Comparison of ENCODE assay signal across 14 cellular contexts in genomic region chr3:39404943-39405686, GRCh38. TPM values are rescaled to one million over a fixed set of nuclear protein-coding genes. Genes with fewer than 3 reads are reported as not detected.
DNase-seq lines count a peak whose midpoint lies in the region; ATAC-seq and TF ChIP-seq lines count a peak whose summit lies in the region.
"Had no signal": no experiment of that assay in that cellular context is flagged by ENCODE, and none has a peak within 500 bp of the region (broad histone marks: within the 10 kb centered on the region; RNA-seq: fewer than 3 reads in every experiment).

No MANE protein-coding gene starts in this region.

- no peak overlapping the region for H4K91ac ChIP-seq in neuronal stem cell (ENCODE audit: low read depth, low read length, poor library complexity)

- H3K4me3 ChIP-seq in LNCaP clone FGC (ENCODE audit: low read depth, low read length) (peak overlapping the region; percentile 94; the same call in 1 of the 2 replicates), neuronal stem cell (ENCODE audit: low read length in 2 of 2) (no peak overlapping the region), testis (no peak overlapping the region)

- H3K9me3 Mint-ChIP-seq in activated T-cell treated with anti-CD3 and anti-CD28 coated beads, Interleukin-2, amount 50 U/mL, for 24 hours, result no peaks in the 10 kb centered on the region
- H3K9me3 Mint-ChIP-seq in activated T-cell treated with anti-CD3 and anti-CD28 coated beads, Interleukin-2, amount 50 U/mL, for 72 hours, result no peaks in the 10 kb centered on the region

- H2AK5ac ChIP-seq in neuronal stem cell (ENCODE audit: low read depth, low read length), result no peak overlapping the region

- H3K27me3 ChIP-seq in neuronal stem cell (ENCODE audit: control insufficient read depth in 3 of 3, insufficient read depth in 3 of 3, low read depth in 1 of 3, low read length in 3 of 3) (no peaks in the 10 kb centered on the region), testis (no peaks in the 10 kb centered on the region)
- H3K27me3 ChIP-seq: gastroesophageal sphincter, suprapubic skin had no signal

- H3K27ac Mint-ChIP-seq in activated T-cell treated with anti-CD3 and anti-CD28 coated beads, Interleukin-2, amount 50 U/mL, for 24 hours, result peak overlapping the region; percentile 98
- no peak overlapping the region for H3K27ac Mint-ChIP-seq in activated T-cell treated with anti-CD3 and anti-CD28 coated beads, Interleukin-2, amount 50 U/mL, for 72 hours

- H3K9me3 ChIP-seq in neuronal stem cell (replicated peaks in 1 of 2; ENCODE audit: control insufficient read depth in 2 of 2, insufficient read depth in 1 of 2, low read depth in 1 of 2, low read length in 2 of 2) (no peaks in the 10 kb centered on the region), testis (no peaks in the 10 kb centered on the region)
- H3K9me3 ChIP-seq: gastroesophageal sphincter, prostate gland, suprapubic skin had no signal

- no peak overlapping the region for H2BK5ac ChIP-seq in neuronal stem cell (ENCODE audit: low read length)

- no peak for ATAC-seq in activated T-cell treated with anti-CD3 and anti-CD28 coated beads, Interleukin-2, amount 50 U/mL, for 72 hours (replicated peaks in 1 of 2)
- ATAC-seq in GM18868 (IDR thresholded peaks at IDR 0.05; ENCODE audit: unreplicated experiment) (no peak), HG03045 (IDR thresholded peaks at IDR 0.05; ENCODE audit: unreplicated experiment) (no peak)
- ATAC-seq: gastroesophageal sphincter, Right ventricle myocardium inferior had no signal

- intact Hi-C loops in testis (cut with DNase I; ENCODE audit: low total_unique reads), result no loop called here

- no peak for TF ChIP-seq POLR2A in testis (IDR thresholded peaks at IDR 0.05)

- no CpG with 5 or more reads among the region's 15 CpGs for WGBS in neuronal stem cell (ENCODE audit: extremely low coverage in 2 of 2, insufficient read length in 2 of 2, insufficient replicate concordance in 1 of 2), 2 donors
- 62% methylated on average over 14 to 15 of the region's 15 CpGs for WGBS in testis, 2 donors

- H2BK12ac ChIP-seq in neuronal stem cell (ENCODE audit: low read length), result no peak overlapping the region

- peak overlapping the region; percentile 87 for H3K4me3 Mint-ChIP-seq in activated T-cell treated with anti-CD3 and anti-CD28 coated beads, Interleukin-2, amount 50 U/mL, for 24 hours
- no peak overlapping the region for H3K4me3 Mint-ChIP-seq in activated T-cell treated with anti-CD3 and anti-CD28 coated beads, Interleukin-2, amount 50 U/mL, for 72 hours

- DNase-seq in activated T-cell treated with anti-CD3 and anti-CD28 coated beads, Interleukin-2, amount 50 U/mL, for 24 hours, result no peak
- DNase-seq in activated T-cell treated with anti-CD3 and anti-CD28 coated beads, Interleukin-2, amount 50 U/mL, for 72 hours, result no peak
- no peak for DNase-seq in LNCaP clone FGC (ENCODE audit: low read depth)
- DNase-seq in astrocyte of the hippocampus (ENCODE audit: low read depth, low spot score), result peak; percentile 57
- no peak for DNase-seq in neuronal stem cell (ENCODE audit: low spot score)
- no peak for DNase-seq in testis
- DNase-seq: KBM-7, NCI-H446 treated with DMSO at 0.1 percent for 48 hours had no signal

- peaks cover 37% of the 10 kb centered on the region for H3K4me1 Mint-ChIP-seq in activated T-cell treated with anti-CD3 and anti-CD28 coated beads, Interleukin-2, amount 50 U/mL, for 24 hours (ENCODE audit: low read depth)
- peaks cover 45% of the 10 kb centered on the region for H3K4me1 Mint-ChIP-seq in activated T-cell treated with anti-CD3 and anti-CD28 coated beads, Interleukin-2, amount 50 U/mL, for 72 hours (ENCODE audit: low read depth)

- no peak overlapping the region for H2AFZ ChIP-seq in neuronal stem cell (ENCODE audit: low read length)

- H3K36me3 ChIP-seq in neuronal stem cell (replicated peaks in 1 of 2; ENCODE audit: control insufficient read depth in 2 of 2, insufficient read depth in 2 of 2, low read length in 2 of 2) (peaks cover 12 to 34% of the 10 kb centered on the region in 2 donors), testis (ENCODE audit: low read depth, missing control alignments) (no peaks in the 10 kb centered on the region)
- H3K36me3 ChIP-seq: prostate gland had no signal

- H3K9ac ChIP-seq in neuronal stem cell (ENCODE audit: low read depth, low read length, poor library complexity), result no peak overlapping the region

- H3K79me1 ChIP-seq in neuronal stem cell (ENCODE audit: low read depth, low read length), result no peaks in the 10 kb centered on the region

- no peaks in the 10 kb centered on the region for H3K27me3 Mint-ChIP-seq in activated T-cell treated with anti-CD3 and anti-CD28 coated beads, Interleukin-2, amount 50 U/mL, for 24 hours
- no peaks in the 10 kb centered on the region for H3K27me3 Mint-ChIP-seq in activated T-cell treated with anti-CD3 and anti-CD28 coated beads, Interleukin-2, amount 50 U/mL, for 72 hours (ENCODE audit: low read depth)

- no peak overlapping the region for H3K18ac ChIP-seq in neuronal stem cell (ENCODE audit: low read length)

- H3K4me1 ChIP-seq in neuronal stem cell (ENCODE audit: control insufficient read depth in 2 of 2, insufficient read depth in 1 of 2, low read depth in 1 of 2, low read length in 2 of 2), result peaks cover 4 to 5% of the 10 kb centered on the region in 2 donors
- H3K4me1 ChIP-seq in testis, result peaks cover 5% of the 10 kb centered on the region
- H3K4me1 ChIP-seq: prostate gland had no signal

- TF ChIP-seq CTCF in LNCaP clone FGC (IDR thresholded peaks at IDR 0.05; ENCODE audit: control insufficient read depth, extremely low read depth, insufficient read depth), result no peak
- TF ChIP-seq CTCF in testis (IDR thresholded peaks at IDR 0.05), result no peak

- H4K8ac ChIP-seq in neuronal stem cell (ENCODE audit: low read depth, low read length), result no peak overlapping the region

- H2BK15ac ChIP-seq in neuronal stem cell (ENCODE audit: low read length), result no peak overlapping the region

- H3K14ac ChIP-seq in neuronal stem cell (ENCODE audit: low read length), result no peak overlapping the region

- no peak overlapping the region for H3K4ac ChIP-seq in neuronal stem cell (ENCODE audit: low read length)

- H3K4me2 ChIP-seq in neuronal stem cell (ENCODE audit: insufficient read depth, low read length, poor library complexity, severe bottlenecking), result peak overlapping the region; percentile 4

- peaks cover 66% of the 10 kb centered on the region for H3K36me3 Mint-ChIP-seq in activated T-cell treated with anti-CD3 and anti-CD28 coated beads, Interleukin-2, amount 50 U/mL, for 24 hours (ENCODE audit: low read depth)
- H3K36me3 Mint-ChIP-seq in activated T-cell treated with anti-CD3 and anti-CD28 coated beads, Interleukin-2, amount 50 U/mL, for 72 hours (ENCODE audit: insufficient read depth in 2 of 2), result peaks cover 12 to 30% of the 10 kb centered on the region in 2 donors

- H3K23ac ChIP-seq in neuronal stem cell (ENCODE audit: low read depth, low read length, poor library complexity), result no peak overlapping the region

- H3K27ac ChIP-seq in neuronal stem cell (replicated peaks; ENCODE audit: low read length), result no peak overlapping the region
- H3K27ac ChIP-seq in testis, result no peak overlapping the region

- no peak overlapping the region for H2BK120ac ChIP-seq in neuronal stem cell (ENCODE audit: low read depth, low read length)

RNA-seq across cellular contexts. Expression of gene RPSA, which starts 1.4 kb away (rescaled TPM):
- 1,000 to 10,000 TPM; 2,329 to 2,816 TPM for total RNA-seq in activated T-cell treated with anti-CD3 and anti-CD28 coated beads, Interleukin-2, amount 50 U/mL, for 72 hours
- 3,054 TPM for polyA plus RNA-seq in neuronal stem cell (2013, experiment 1 of 2)
- polyA plus RNA-seq in neuronal stem cell (2013, experiment 2 of 2), result 3,086 TPM
- 100 to 1,000 TPM; 387 to 661 TPM for total RNA-seq in testis
- 858 TPM for polyA plus RNA-seq in testis (ENCODE audit: insufficient read depth, low read depth, low replicate concordance)

RNA-seq across cellular contexts. Expression of gene SLC25A38, which starts 21.9 kb away (rescaled TPM):
- 10 to 100 TPM; 37.5 to 39.7 TPM for total RNA-seq in activated T-cell treated with anti-CD3 and anti-CD28 coated beads, Interleukin-2, amount 50 U/mL, for 72 hours
- 22.9 TPM for polyA plus RNA-seq in neuronal stem cell (2013, experiment 1 of 2)
- polyA plus RNA-seq in neuronal stem cell (2013, experiment 2 of 2), result 24.1 TPM
- 10 to 100 TPM; 46.1 to 52.9 TPM for total RNA-seq in testis
- polyA plus RNA-seq in testis (ENCODE audit: insufficient read depth, low read depth, low replicate concordance), result 41.8 TPM
